6 cellular contexts compared by ENCODE assay signal in genomic region chr20:50604451-50604850, GRCh38.
"Had no signal": no experiment of that assay in that cellular context is flagged by ENCODE, and none has a peak within 500 bp of the region (broad histone marks: within the 10 kb centered on the region; RNA-seq: fewer than 3 reads in every experiment).

No MANE protein-coding gene starts in this region.

- H3K27ac Mint-ChIP-seq: GM23338, IgD-negative memory B cell had no signal

- H3K4me2 ChIP-seq: GM23338 had no signal

- H3K36me3 Mint-ChIP-seq: IgD-negative memory B cell had no signal

- H2AFZ ChIP-seq: GM23338 had no signal

- H3K4me3 ChIP-seq: GM23338 had no signal

- FAIRE-seq: H1, H54 had no signal

- ATAC-seq: GM23338 had no signal

- H3K4me1 Mint-ChIP-seq: GM23338 had no signal

- H3K9me3 Mint-ChIP-seq: GM23338, H9 had no signal

- H3K4me3 Mint-ChIP-seq: GM23338, H9, IgD-negative memory B cell had no signal

- DNase-seq: H9, HCEC 1CT had no signal
